Comparison of ENCODE assay signal across 1 cellular context in the genomic region with DNA sequence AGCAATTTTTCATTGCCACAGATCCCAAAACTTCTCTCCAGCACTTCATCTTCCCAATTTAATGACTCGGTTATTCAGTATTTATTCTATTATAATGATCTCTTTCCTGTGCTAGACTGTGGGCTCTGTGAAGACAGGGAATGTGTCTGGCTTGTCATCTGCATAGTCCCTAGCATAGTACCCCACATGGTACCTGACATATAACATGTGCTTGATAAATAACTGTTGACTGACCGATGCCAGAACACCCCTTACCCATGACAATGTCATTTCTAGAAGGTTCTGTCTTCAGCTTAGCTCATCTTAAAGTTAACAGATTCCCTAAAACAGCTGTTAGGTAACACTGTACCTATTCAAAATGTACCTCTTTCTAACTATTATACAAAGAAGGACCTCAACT.
A peak's percentile ranks its signal among the peaks of the same experiment; 100 is the strongest.
TF ChIP-seq lines count a peak whose summit lies in the region.

No MANE protein-coding gene starts in this region.

TF ChIP-seq in HepG2, 621 proteins besides CTCF, POLR2A, EP300 and RAD21:
- TF ChIP-seq, protein P1, sequence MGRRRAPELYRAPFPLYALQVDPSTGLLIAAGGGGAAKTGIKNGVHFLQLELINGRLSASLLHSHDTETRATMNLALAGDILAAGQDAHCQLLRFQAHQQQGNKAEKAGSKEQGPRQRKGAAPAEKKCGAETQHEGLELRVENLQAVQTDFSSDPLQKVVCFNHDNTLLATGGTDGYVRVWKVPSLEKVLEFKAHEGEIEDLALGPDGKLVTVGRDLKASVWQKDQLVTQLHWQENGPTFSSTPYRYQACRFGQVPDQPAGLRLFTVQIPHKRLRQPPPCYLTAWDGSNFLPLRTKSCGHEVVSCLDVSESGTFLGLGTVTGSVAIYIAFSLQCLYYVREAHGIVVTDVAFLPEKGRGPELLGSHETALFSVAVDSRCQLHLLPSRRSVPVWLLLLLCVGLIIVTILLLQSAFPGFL (CRISPR knock-in tag; IDR thresholded peaks at IDR 0.05): 0 out of 2 replicates have a peak, but pooled peaks have one; percentile 26
- TF ChIP-seq KLF12 (CRISPR knock-in tag; IDR thresholded peaks at IDR 0.05; ENCODE audit: borderline replicate concordance) (0 out of 2 replicates have a peak, but pooled peaks have one; percentile 32), MIXL1 (CRISPR knock-in tag; IDR thresholded peaks at IDR 0.05) (no peak)
- TF ChIP-seq, protein P2, sequence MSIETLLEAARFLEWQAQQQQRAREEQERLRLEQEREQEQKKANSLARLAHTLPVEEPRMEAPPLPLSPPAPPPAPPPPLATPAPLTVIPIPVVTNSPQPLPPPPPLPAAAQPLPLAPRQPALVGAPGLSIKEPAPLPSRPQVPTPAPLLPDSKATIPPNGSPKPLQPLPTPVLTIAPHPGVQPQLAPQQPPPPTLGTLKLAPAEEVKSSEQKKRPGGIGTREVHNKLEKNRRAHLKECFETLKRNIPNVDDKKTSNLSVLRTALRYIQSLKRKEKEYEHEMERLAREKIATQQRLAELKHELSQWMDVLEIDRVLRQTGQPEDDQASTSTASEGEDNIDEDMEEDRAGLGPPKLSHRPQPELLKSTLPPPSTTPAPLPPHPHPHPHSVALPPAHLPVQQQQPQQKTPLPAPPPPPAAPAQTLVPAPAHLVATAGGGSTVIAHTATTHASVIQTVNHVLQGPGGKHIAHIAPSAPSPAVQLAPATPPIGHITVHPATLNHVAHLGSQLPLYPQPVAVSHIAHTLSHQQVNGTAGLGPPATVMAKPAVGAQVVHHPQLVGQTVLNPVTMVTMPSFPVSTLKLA (IDR thresholded peaks at IDR 0.05): peak; percentile 98
- TF ChIP-seq, protein P3, sequence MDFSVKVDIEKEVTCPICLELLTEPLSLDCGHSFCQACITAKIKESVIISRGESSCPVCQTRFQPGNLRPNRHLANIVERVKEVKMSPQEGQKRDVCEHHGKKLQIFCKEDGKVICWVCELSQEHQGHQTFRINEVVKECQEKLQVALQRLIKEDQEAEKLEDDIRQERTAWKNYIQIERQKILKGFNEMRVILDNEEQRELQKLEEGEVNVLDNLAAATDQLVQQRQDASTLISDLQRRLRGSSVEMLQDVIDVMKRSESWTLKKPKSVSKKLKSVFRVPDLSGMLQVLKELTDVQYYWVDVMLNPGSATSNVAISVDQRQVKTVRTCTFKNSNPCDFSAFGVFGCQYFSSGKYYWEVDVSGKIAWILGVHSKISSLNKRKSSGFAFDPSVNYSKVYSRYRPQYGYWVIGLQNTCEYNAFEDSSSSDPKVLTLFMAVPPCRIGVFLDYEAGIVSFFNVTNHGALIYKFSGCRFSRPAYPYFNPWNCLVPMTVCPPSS (IDR thresholded peaks at IDR 0.05): no peak
